Comparison of ENCODE assay signal across 18 cellular contexts in genomic region chr18:24663026-24663425, GRCh38.
DNase-seq lines count a peak whose midpoint lies in the region; ATAC-seq, FAIRE-seq and TF ChIP-seq lines count a peak whose summit lies in the region.
"Had no signal": no experiment of that assay in that cellular context is flagged by ENCODE, and none has a peak within 500 bp of the region (broad histone marks: within the 10 kb centered on the region; RNA-seq: fewer than 3 reads in every experiment).

No MANE protein-coding gene starts in this region.

- no peaks in the 10 kb centered on the region for H3K27me3 ChIP-seq in left ventricle myocardium inferior (ENCODE audit: low read depth)
- no peaks in the 10 kb centered on the region; a peak in 1 of 7 replicates for H3K27me3 ChIP-seq in H1 (replicated peaks in 1 of 4; ENCODE audit: control insufficient read depth in 3 of 4, extremely low read depth in 1 of 4, insufficient read depth in 3 of 4, low read length in 3 of 4)
- no peaks in the 10 kb centered on the region for H3K27me3 ChIP-seq in left lung

- POLR2A ChIA-PET in H1 (lab: Charles Lee; ENCODE audit: partially characterized antibody) = no interaction called here

- no peak overlapping the region for H3K18ac ChIP-seq in H1 (ENCODE audit: extremely low read depth, low read length)

- no peak overlapping the region for H3K4me3 Mint-ChIP-seq in nephron progenitor cell
- H3K4me3 Mint-ChIP-seq in Calu3 (ENCODE audit: low read depth, unreplicated experiment) = no peak overlapping the region
- H3K4me3 Mint-ChIP-seq: B cell; CD4-positive, alpha-beta memory T cell had no signal

- no peak for FAIRE-seq in H1 (lab: Jason Lieb, UNC)
- FAIRE-seq: A204.1, D721Med, GM19239, H54 had no signal

- H2BK120ac ChIP-seq in H1 (replicated peaks; ENCODE audit: low read depth, low read length) = no peak overlapping the region

- H3K4ac ChIP-seq in H1 (replicated peaks; ENCODE audit: insufficient read length, low read depth, low read length) = no peak overlapping the region

- H3K9me3 ChIP-seq in left ventricle myocardium inferior (replicated peaks) (no peaks in the 10 kb centered on the region), H1 (ENCODE audit: insufficient read depth in 2 of 2, low read depth in 1 of 2, low read length in 1 of 2) (no peaks in the 10 kb centered on the region), left lung (no peaks in the 10 kb centered on the region)

- H2AK5ac ChIP-seq in H1 (ENCODE audit: low read depth, low read length) = no peak overlapping the region

- TF ChIP-seq POLR2A in H1 (IDR thresholded peaks at IDR 0.05; ENCODE audit: control extremely low read depth in 1 of 2, low read depth in 2 of 2, low read length in 2 of 2) = no peak

- no peak overlapping the region for H3K23ac ChIP-seq in H1 (ENCODE audit: insufficient read length)

- H3K23me2 ChIP-seq in H1 (ENCODE audit: low read depth, low read length) = no peaks in the 10 kb centered on the region

- H2BK15ac ChIP-seq in H1 (ENCODE audit: low read length) = no peak overlapping the region

- ATAC-seq in left ventricle myocardium superior = no peak
- no peak for ATAC-seq in left lung
- ATAC-seq: HCT116 had no signal

- no peak overlapping the region for H3K14ac ChIP-seq in H1 (ENCODE audit: insufficient read length)

- H4K5ac ChIP-seq in H1 (ENCODE audit: insufficient read length, low read depth, low read length) = no peak overlapping the region

- H3K4me1 Mint-ChIP-seq in nephron progenitor cell (peaks cover 50% of the 10 kb centered on the region), Calu3 (ENCODE audit: low read depth, unreplicated experiment) (peaks cover 14% of the 10 kb centered on the region)

- H3K27ac Mint-ChIP-seq in nephron progenitor cell = peak overlapping the region; percentile 56
- H3K27ac Mint-ChIP-seq in Calu3 (ENCODE audit: unreplicated experiment) = no peak overlapping the region
- H3K27ac Mint-ChIP-seq: B cell had no signal

- H3K4me3 ChIP-seq in left ventricle myocardium inferior (no peak overlapping the region), H1 (ENCODE audit: extremely low read depth in 1 of 4, insufficient read depth in 2 of 4, low read depth in 3 of 4, low read length in 4 of 4) (no peak overlapping the region), left lung (no peak overlapping the region)

- no peaks in the 10 kb centered on the region for H3K79me2 ChIP-seq in H1 (ENCODE audit: control insufficient read depth in 1 of 2, insufficient read depth in 2 of 2, low read length in 2 of 2)

- H2BK5ac ChIP-seq in H1 (ENCODE audit: low read depth, low read length) = no peak overlapping the region

- no peak for DNase-seq in left ventricle myocardium inferior
- no peak for DNase-seq in left ventricle myocardium superior
- no peak for DNase-seq in H1 (ENCODE audit: low read depth in 1 of 2, low spot score in 2 of 2)
- no peak for DNase-seq in nephron progenitor cell
- DNase-seq in left lung = no peak
- DNase-seq in NCI-H345 (lab: John Stamatoyannopoulos, UW) = no peak
- no peak for DNase-seq in Calu3
- DNase-seq: C1 segment of cervical spinal cord; CD4-positive, alpha-beta memory T cell; DMS153; GF-D8 had no signal

- H4K91ac ChIP-seq in H1 (replicated peaks; ENCODE audit: insufficient read length, low read length) = no peak overlapping the region

- peak overlapping the region; percentile 82 for H2AFZ ChIP-seq in H1 (ENCODE audit: low read length)

- H2BK20ac ChIP-seq in H1 (ENCODE audit: low read length) = no peak overlapping the region

- no peak for TF ChIP-seq EP300 in H1 (IDR thresholded peaks at IDR 0.05; ENCODE audit: borderline replicate concordance in 1 of 2, low read depth in 2 of 2, low read length in 2 of 2)

- CTCF ChIA-PET in H1 (lab: Charles Lee; ENCODE audit: partially characterized antibody) (interaction anchor here (0.7 to 1.6 kb wide), 4 partner anchors 31 to 174 kb away, joined by 3 to 6 read pairs (median 4); no protein-coding TSS in a partner anchor), Calu3 (lab: Charles Lee) (interaction anchor here (1.0 kb wide), 1 partner anchor 8 kb away, joined by 3 read pairs; no protein-coding TSS in a partner anchor)

- H4K8ac ChIP-seq in H1 (ENCODE audit: extremely low read depth, insufficient read depth, low read length) = no peak overlapping the region

- H3K36me3 Mint-ChIP-seq in nephron progenitor cell (ENCODE audit: low read depth) (no peaks in the 10 kb centered on the region), Calu3 (ENCODE audit: insufficient read depth, unreplicated experiment) (no peaks in the 10 kb centered on the region)
- H3K36me3 Mint-ChIP-seq: CD4-positive, alpha-beta memory T cell had no signal

- H3K27ac ChIP-seq in left ventricle myocardium inferior (replicated peaks) (peak overlapping the region; percentile 23), H1 (ENCODE audit: low read depth, low read length) (no peak overlapping the region), left lung (no peak overlapping the region)
- H3K27ac ChIP-seq: HL-60 had no signal

- H3K9me3 Mint-ChIP-seq in nephron progenitor cell (no peaks in the 10 kb centered on the region), Calu3 (ENCODE audit: low read depth, unreplicated experiment) (no peaks in the 10 kb centered on the region)

- no peak for TF ChIP-seq RAD21 in H1 (IDR thresholded peaks at IDR 0.05 in 1 of 2, conservative IDR thresholded peaks at IDR 0.05 in 1 of 2; ENCODE audit: low read depth in 2 of 2, low read length in 2 of 2)

- BruUV-seq in Calu3 (replicated peaks; lab: Mats Ljungman, UMichigan) = no TSS peak

- peaks cover 26% of the 10 kb centered on the region for H3K4me1 ChIP-seq in left ventricle myocardium inferior
- H3K4me1 ChIP-seq in H1 (replicated peaks in 1 of 4; ENCODE audit: control insufficient read depth in 3 of 4, insufficient read depth in 4 of 4, low read length in 3 of 4) = no peaks in the 10 kb centered on the region
- peaks cover 4 to 13% of the 10 kb centered on the region in 2 donors for H3K4me1 ChIP-seq in left lung

- no peaks in the 10 kb centered on the region for H3K79me1 ChIP-seq in H1 (ENCODE audit: low read depth, low read length)

- H3K4me2 ChIP-seq in H1 (ENCODE audit: insufficient read depth in 1 of 2, low read depth in 2 of 2, low read length in 2 of 2) = no peak overlapping the region

- no peaks in the 10 kb centered on the region for H4K20me1 ChIP-seq in H1 (replicated peaks in 1 of 2; ENCODE audit: control insufficient read depth in 1 of 2, insufficient read depth in 2 of 2, low read length in 2 of 2)

- H3K9ac ChIP-seq in H1 (replicated peaks in 1 of 4; ENCODE audit: extremely low read depth in 1 of 4, low read depth in 3 of 4, low read length in 3 of 4) = no peak overlapping the region

- H2BK12ac ChIP-seq in H1 (ENCODE audit: low read depth, low read length) = no peak overlapping the region

- WGBS in H1 (ENCODE audit: extremely low coverage in 1 of 2, insufficient coverage in 1 of 2, insufficient read length in 1 of 2, insufficient replicate concordance in 2 of 2, low coverage in 1 of 2, low lambda C conversion rate in 2 of 2, missing lambda C conversion rate in 1 of 2), 2 experiments = 94% methylated on average over 5 of the region's 5 CpGs; no CpG with 5 or more reads in 1 of the 2 experiments

- intact Hi-C loops in left ventricle myocardium inferior (cut with micrococcal nuclease) = no loop called here
- intact Hi-C loops in left ventricle myocardium superior (cut with micrococcal nuclease) = no loop called here
- intact Hi-C loops in left lung (cut with DNase I) = no loop called here
- intact Hi-C loops in Calu3 (cut with micrococcal nuclease; ENCODE audit: unreplicated experiment) = loop anchor here (5.0 kb wide), 1 partner anchor 121 kb away; no protein-coding TSS in a partner anchor

- H3K56ac ChIP-seq in H1 (replicated peaks; ENCODE audit: insufficient read length, low read depth, low read length) = no peak overlapping the region

- TF ChIP-seq CTCF in left ventricle myocardium inferior (IDR thresholded peaks at IDR 0.05; ENCODE audit: borderline replicate concordance) (no peak), H1 (IDR thresholded peaks at IDR 0.05; ENCODE audit: control extremely low read depth in 1 of 3, insufficient read depth in 1 of 3, low read depth in 1 of 3, low read length in 3 of 3) (no peak), nephron progenitor cell (IDR thresholded peaks at IDR 0.05) (no peak), left lung (IDR thresholded peaks at IDR 0.05) (no peak), Calu3 (IDR thresholded peaks at IDR 0.05; ENCODE audit: unreplicated experiment) (no peak)

- peaks cover 20% of the 10 kb centered on the region for H3K27me3 Mint-ChIP-seq in nephron progenitor cell (ENCODE audit: low read depth, poor library complexity)
- peaks cover 77% of the 10 kb centered on the region for H3K27me3 Mint-ChIP-seq in Calu3 (ENCODE audit: unreplicated experiment)

- H3K36me3 ChIP-seq in left ventricle myocardium inferior = no peaks in the 10 kb centered on the region
- H3K36me3 ChIP-seq in H1 (ENCODE audit: control insufficient read depth in 2 of 4, insufficient read depth in 4 of 4, low read length in 3 of 4) = no peaks in the 10 kb centered on the region
- no peaks in the 10 kb centered on the region for H3K36me3 ChIP-seq in left lung

TF ChIP-seq in H1, 55 proteins besides CTCF, POLR2A, EP300 and RAD21 (continues in another document):
- no peak for TF ChIP-seq RNF2 (IDR thresholded peaks at IDR 0.05; ENCODE audit: borderline replicate concordance, low read depth, low read length, missing control alignments, poor library complexity, severe bottlenecking)
- no peak for TF ChIP-seq CBX8 (IDR thresholded peaks at IDR 0.05; ENCODE audit: borderline replicate concordance, low read depth, low read length)
- TF ChIP-seq GABPA (IDR thresholded peaks at IDR 0.05; ENCODE audit: borderline replicate concordance, insufficient read depth, low read length) = no peak
- TF ChIP-seq CEBPB (IDR thresholded peaks at IDR 0.05; ENCODE audit: low read depth, low read length) = no peak
- TF ChIP-seq PHF8 (conservative IDR thresholded peaks at IDR 0.05; ENCODE audit: low read depth, low read length) = no peak
- TF ChIP-seq GTF2F1 (IDR thresholded peaks at IDR 0.05; ENCODE audit: borderline replicate concordance, low read depth, low read length) = no peak
- TF ChIP-seq SRF (IDR thresholded peaks at IDR 0.05; ENCODE audit: low read depth, low read length) = no peak
- no peak for TF ChIP-seq TEAD4 (IDR thresholded peaks at IDR 0.05; ENCODE audit: low read depth, low read length)
- no peak for TF ChIP-seq ASH2L (IDR thresholded peaks at IDR 0.05; ENCODE audit: low read length)
- TF ChIP-seq EGR1 (IDR thresholded peaks at IDR 0.05; ENCODE audit: borderline replicate concordance, low read depth, low read length) = no peak
- no peak for TF ChIP-seq SIRT6 (IDR thresholded peaks at IDR 0.05; ENCODE audit: low read length)
- no peak for TF ChIP-seq BCL11A (IDR thresholded peaks at IDR 0.05; ENCODE audit: low read depth in 2 of 2, low read length in 2 of 2)
- TF ChIP-seq CHD2 (IDR thresholded peaks at IDR 0.05; ENCODE audit: low read length) = no peak
- TF ChIP-seq POLR2AphosphoS5 (IDR thresholded peaks at IDR 0.05; ENCODE audit: low read depth, low read length) = no peak
- TF ChIP-seq RFX5 (IDR thresholded peaks at IDR 0.05; ENCODE audit: borderline replicate concordance, low read depth, low read length) = no peak
- no peak for TF ChIP-seq NANOG (IDR thresholded peaks at IDR 0.05; ENCODE audit: insufficient read depth, low read depth, low read length, poor library complexity, severe bottlenecking)
